ENCODE assay signal across 9 cellular contexts in genomic region chr15:79283252-79284048, GRCh38. TPM values are rescaled to one million over a fixed set of nuclear protein-coding genes. Genes with fewer than 3 reads are reported as not detected.
DNase-seq lines count a peak whose midpoint lies in the region; ATAC-seq, FAIRE-seq and TF ChIP-seq lines count a peak whose summit lies in the region.
"Had no signal": no experiment of that assay in that cellular context is flagged by ENCODE, and none has a peak within 500 bp of the region (broad histone marks: within the 10 kb centered on the region; RNA-seq: fewer than 3 reads in every experiment).

No MANE protein-coding gene starts in this region.

- H3K27ac ChIP-seq in endodermal cell (ENCODE audit: low read depth, low read length): no peak overlapping the region

- H3K4me3 ChIP-seq in endodermal cell (ENCODE audit: low read length): peak overlapping the region; percentile 41
- H3K4me3 ChIP-seq: lung had no signal

- 12 to 14% methylated on average over 34 to 46 of the region's 46 CpGs for WGBS in endodermal cell (ENCODE audit: insufficient coverage in 1 of 2, insufficient read length in 1 of 2), 2 experiments

- H3K36me3 ChIP-seq in endodermal cell (ENCODE audit: control insufficient read depth, insufficient read depth, low read length): no peaks in the 10 kb centered on the region

- H3K4me1 ChIP-seq in endodermal cell (ENCODE audit: control insufficient read depth, insufficient read depth, low read length): no peaks in the 10 kb centered on the region

- no peak for TF ChIP-seq POLR2A in H54 (IDR thresholded peaks at IDR 0.05; ENCODE audit: low read depth, low read length)

- no peak for ATAC-seq in T-helper 17 cell

- no peak overlapping the region for H3K27ac Mint-ChIP-seq in T-helper 17 cell
- no peak overlapping the region for H3K27ac Mint-ChIP-seq in endodermal cell

- H3K36me3 Mint-ChIP-seq in T-helper 17 cell (ENCODE audit: low read depth): peaks cover 3% of the 10 kb centered on the region
- H3K36me3 Mint-ChIP-seq in endodermal cell (ENCODE audit: low read depth): no peaks in the 10 kb centered on the region

- no peaks in the 10 kb centered on the region for H3K9me3 ChIP-seq in T-helper 17 cell (ENCODE audit: control insufficient read depth, low read length, poor library complexity, severe bottlenecking)
- H3K9me3 ChIP-seq in endodermal cell (ENCODE audit: control insufficient read depth, low read length): no peaks in the 10 kb centered on the region

- no peak for TF ChIP-seq CTCF in endodermal cell (conservative IDR thresholded peaks at IDR 0.05)

- FAIRE-seq in H54 (lab: Jason Lieb, UNC): no peak

- H3K27me3 Mint-ChIP-seq in T-helper 17 cell: peaks cover 42% of the 10 kb centered on the region
- peaks cover 91% of the 10 kb centered on the region for H3K27me3 Mint-ChIP-seq in endodermal cell (ENCODE audit: insufficient read depth)

- H3K9me3 Mint-ChIP-seq in endodermal cell: no peaks in the 10 kb centered on the region

- H3K4me1 Mint-ChIP-seq in T-helper 17 cell (no peaks in the 10 kb centered on the region), endodermal cell (peaks cover 4% of the 10 kb centered on the region)

- H3K9ac ChIP-seq in endodermal cell (ENCODE audit: extremely low read depth, low read length, poor library complexity, severe bottlenecking): no peak overlapping the region

- peaks cover 99% of the 10 kb centered on the region for H3K27me3 ChIP-seq in endodermal cell (ENCODE audit: control insufficient read depth, insufficient read depth, low read length, poor library complexity, severe bottlenecking)

- H3K4me3 Mint-ChIP-seq in T-helper 17 cell (peak overlapping the region; percentile 49), endodermal cell (no peak overlapping the region)

- peak in 2 of 3 experiments; percentile 21 to 24 for DNase-seq in NCI-H1417 (lab: John Stamatoyannopoulos, UW)
- DNase-seq in NCI-H1417 treated with DMSO at 0.1 percent for 48 hours (lab: John Stamatoyannopoulos, UW): no peak
- peak in 1 of 3 donors; percentile 16 for DNase-seq in T-helper 17 cell
- DNase-seq in endodermal cell: peak; percentile 92
- DNase-seq in midbrain (lab: John Stamatoyannopoulos, UW): peak; percentile 34
- DNase-seq in H54 (ENCODE audit: insufficient read length, low spot score): no peak
- DNase-seq in NCI-H2196 treated with DMSO at 0.1 percent for 48 hours (lab: John Stamatoyannopoulos, UW; ENCODE audit: unreplicated experiment): no peak
- DNase-seq in NCI-H226: no peak

RNA-seq across cellular contexts. Expression of gene ANKRD34C, which starts 0.9 kb away (rescaled TPM):
- total RNA-seq in T-helper 17 cell: not detected
- total RNA-seq in endodermal cell: not detected
- polyA plus RNA-seq in endodermal cell (2013, experiment 1 of 2): not detected
- not detected for polyA plus RNA-seq in endodermal cell (2013, experiment 2 of 2)

RNA-seq across cellular contexts. Expression of gene TMED3, which starts 27.5 kb away (rescaled TPM):
- total RNA-seq in T-helper 17 cell (10 to 100 TPM; 19.6 to 23.7 TPM), endodermal cell (10 to 100 TPM; 44.8 to 48.9 TPM)
- 58.0 TPM for polyA plus RNA-seq in endodermal cell (2013, experiment 1 of 2)
- polyA plus RNA-seq in endodermal cell (2013, experiment 2 of 2): 50.8 TPM

Comparison
In these comparisons a context has a peak if more than half of its experiments do, and no peak if none do; other contexts are left out.
1. DNase-seq: peak in NCI-H1417 (2 of 3), endodermal cell (single experiment) and midbrain (single experiment); none in NCI-H1417 treated with DMSO at 0.1 percent for 48 hours (single experiment), H54 (single experiment), NCI-H2196 treated with DMSO at 0.1 percent for 48 hours (single experiment) and NCI-H226 (single experiment).